Comparison of ENCODE assay signal across 8 cellular contexts in the genomic region with DNA sequence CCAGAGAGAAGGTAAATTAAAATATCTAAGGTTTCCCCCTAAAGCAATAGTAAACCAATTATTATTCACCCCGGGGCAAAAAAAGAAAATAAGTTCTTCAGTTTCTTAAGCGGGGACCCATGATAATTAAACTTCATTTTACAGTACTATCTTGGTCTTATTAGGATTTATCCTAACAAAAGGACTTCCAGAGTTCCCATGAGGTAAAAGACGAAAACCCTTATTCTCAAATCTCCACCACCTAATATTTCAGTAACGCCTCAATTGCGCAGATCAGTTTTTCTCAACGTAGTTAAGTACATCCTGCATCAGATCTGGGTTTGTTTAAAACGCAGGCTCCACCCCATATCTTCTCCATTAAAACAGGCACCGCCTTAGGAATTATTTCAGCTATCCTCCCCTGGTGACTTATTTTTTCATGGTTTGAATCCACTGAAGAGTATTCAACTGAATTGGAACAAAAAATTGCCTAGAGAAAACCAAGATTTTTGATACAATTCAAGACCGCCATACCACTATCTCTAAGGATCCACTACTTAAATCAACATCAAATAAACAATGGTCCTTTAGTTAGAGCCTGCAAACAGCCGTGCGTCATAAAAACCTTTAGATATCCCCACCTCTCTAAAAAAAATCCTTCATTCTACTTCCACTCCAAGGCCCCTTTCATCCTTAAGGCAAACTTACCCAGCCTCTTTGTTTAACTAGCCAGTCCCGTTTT. TPM values are rescaled to one million over a fixed set of nuclear protein-coding genes. Genes with fewer than 3 reads are reported as not detected.
DNase-seq lines count a peak whose midpoint lies in the region; ATAC-seq, FAIRE-seq and TF ChIP-seq lines count a peak whose summit lies in the region.

No MANE protein-coding gene starts in this region.

- TF ChIP-seq EP300 in HepG2 (IDR thresholded peaks at IDR 0.05; ENCODE audit: low read depth in 2 of 2, low read length in 2 of 2) (no peak), HepG2 (CRISPR knock-in tag; IDR thresholded peaks at IDR 0.05; ENCODE audit: borderline replicate concordance) (no peak)

- H3K27me3 Mint-ChIP-seq in astrocyte (ENCODE audit: low read depth, unreplicated experiment) (no peaks in the 10 kb centered on the region), type B pancreatic cell (no peaks in the 10 kb centered on the region)

- H3K4me1 Mint-ChIP-seq in astrocyte (ENCODE audit: low read depth, unreplicated experiment) (peaks cover 12% of the 10 kb centered on the region), type B pancreatic cell (ENCODE audit: unreplicated experiment) (peaks cover 36% of the 10 kb centered on the region)

- peak overlapping the region; percentile 39 for H2BK120ac ChIP-seq in IMR-90 (ENCODE audit: low read depth, low read length)

- 0% methylated on average over 6 of the region's 12 CpGs; no CpG with 5 or more reads in 1 of the 2 experiments for WGBS in IMR-90 (ENCODE audit: extremely low coverage in 2 of 2, insufficient read length in 1 of 2), 2 experiments
- WGBS in HepG2 (ENCODE audit: low lambda C conversion rate), result under 1% methylated on average over 12 of the region's 12 CpGs

- H4K8ac ChIP-seq in IMR-90 (ENCODE audit: low read depth in 2 of 2, low read length in 2 of 2), result peak overlapping the region in 1 of 2 experiments; percentile 66; a peak in 1 of 4 replicates

- H3K4me3 ChIP-seq in IMR-90 (ENCODE audit: insufficient read depth, low read depth, low read length) (peak overlapping the region; percentile 93), astrocyte (ENCODE audit: insufficient read depth, low read depth, low read length) (peak overlapping the region; percentile 98), HepG2 (replicated peaks in 1 of 3; ENCODE audit: insufficient read depth in 1 of 3, low read depth in 2 of 3, low read length in 3 of 3) (peak overlapping the region; percentile 93 to 96 (median 94))

- peak overlapping the region; percentile 91 for H3K14ac ChIP-seq in IMR-90 (replicated peaks; ENCODE audit: low read depth, low read length)

- CTCF ChIA-PET in IMR-90 (lab: Yijun Ruan, JAX), result interaction anchor here (3.4 kb wide), 1 partner anchor 42 kb away, joined by 8 read pairs; no protein-coding TSS in a partner anchor
- CTCF ChIA-PET in HepG2 (lab: Yijun Ruan, JAX; ENCODE audit: low intra/inter-chr PET ratio, low total read pairs), result interaction anchor here (2.0 kb wide), 1 partner anchor 16 kb away, joined by 4 read pairs; no protein-coding TSS in a partner anchor

- H3K36me3 ChIP-seq in IMR-90 (ENCODE audit: control insufficient read depth, insufficient read depth, low read length) (peaks cover 46% of the 10 kb centered on the region), astrocyte (ENCODE audit: insufficient read depth, low read length) (peaks cover 53% of the 10 kb centered on the region), HepG2 (replicated peaks in 1 of 2; ENCODE audit: control insufficient read depth in 1 of 2, insufficient read depth in 2 of 2, low read length in 2 of 2) (peaks cover 0 to 49% of the 10 kb centered on the region in 2 experiments; a peak in 4 of 5 replicates)

- peak overlapping the region; percentile 20; the same call in 1 of the 2 replicates for H4K5ac ChIP-seq in IMR-90 (ENCODE audit: low read depth, low read length)

- DNase-seq in CD1c-positive myeloid dendritic cell (ENCODE audit: extremely low spot score) (peak; percentile 48), IMR-90 (peak; percentile 43), astrocyte (ENCODE audit: low read depth) (no peak), HepG2 (ENCODE audit: low spot score) (no peak), type B pancreatic cell (ENCODE audit: extremely low spot score, unreplicated experiment) (no peak), NK-92 (lab: John Stamatoyannopoulos, UW; ENCODE audit: unreplicated experiment) (no peak), SHP77 treated with DMSO at 0.1 percent for 48 hours (lab: John Stamatoyannopoulos, UW) (no peak)

- TF ChIP-seq CTCF in IMR-90 (conservative IDR thresholded peaks at IDR 0.05; ENCODE audit: low read depth, low read length) (no peak), astrocyte (IDR thresholded peaks at IDR 0.05; ENCODE audit: insufficient read depth, low read depth, low read length) (no peak), HepG2 (CRISPR knock-in tag; IDR thresholded peaks at IDR 0.05) (no peak), type B pancreatic cell (conservative IDR thresholded peaks at IDR 0.05) (no peak)

- TF ChIP-seq RAD21 in IMR-90 (IDR thresholded peaks at IDR 0.05; ENCODE audit: low read length) (no peak; the same call in 1 of the 2 replicates), HepG2 (CRISPR knock-in tag; IDR thresholded peaks at IDR 0.05) (no peak)

- H3K23ac ChIP-seq in IMR-90 (ENCODE audit: low read depth, low read length), result peak overlapping the region; percentile 100

- H3K9ac ChIP-seq in IMR-90 (ENCODE audit: low read depth, low read length), result peak overlapping the region; percentile 88
- peak overlapping the region; percentile 98 for H3K9ac ChIP-seq in astrocyte (ENCODE audit: low read length)
- peak overlapping the region; percentile 94 for H3K9ac ChIP-seq in HepG2 (ENCODE audit: insufficient read depth, low read depth, low read length)

- peaks cover 67% of the 10 kb centered on the region for H4K20me1 ChIP-seq in IMR-90 (ENCODE audit: insufficient read depth, low read length)
- H4K20me1 ChIP-seq in astrocyte (ENCODE audit: insufficient read depth, low read length), result peaks cover 62% of the 10 kb centered on the region
- H4K20me1 ChIP-seq in HepG2 (ENCODE audit: insufficient read depth, low read length), result peaks cover 60% of the 10 kb centered on the region

- no peak for FAIRE-seq in astrocyte (lab: Jason Lieb, UNC)
- FAIRE-seq in HepG2 (lab: Jason Lieb, UNC), result peak; percentile 30

- peak overlapping the region; percentile 91 for H3K56ac ChIP-seq in IMR-90 (ENCODE audit: extremely low read depth, insufficient read depth, low read length)

- H2BK15ac ChIP-seq in IMR-90 (ENCODE audit: low read depth, low read length), result 0 out of 3 replicates have a peak overlapping the region, but pooled peaks have one; percentile 30

- POLR2A ChIA-PET in IMR-90 (lab: Charles Lee; ENCODE audit: unreplicated experiment), result interaction anchor here (0.6 to 1.7 kb wide), 5 partner anchors 13 to 254 kb away, joined by 3 to 4 read pairs (median 4); no protein-coding TSS in a partner anchor
- POLR2A ChIA-PET in HepG2 (lab: Yijun Ruan, JAX), result interaction anchor here (1.0 to 11.9 kb wide), 17 partner anchors 12 to 393 kb away, joined by 3 to 469 read pairs (median 6); a partner anchor contains a TSS

- BruUV-seq in IMR-90 (replicated peaks; lab: Mats Ljungman, UMichigan) (no TSS peak), HepG2 (replicated peaks; lab: Mats Ljungman, UMichigan) (no TSS peak)

- H2AK5ac ChIP-seq in IMR-90 (ENCODE audit: low read depth, low read length), result peak overlapping the region; percentile 60

- peak overlapping the region; percentile 99 for H3K27ac Mint-ChIP-seq in astrocyte (ENCODE audit: unreplicated experiment)
- peak overlapping the region; percentile 93 for H3K27ac Mint-ChIP-seq in type B pancreatic cell

- peak overlapping the region; percentile 59; the same call in 1 of the 2 replicates for H3K18ac ChIP-seq in IMR-90 (ENCODE audit: low read depth, low read length)

- H3K36me3 Mint-ChIP-seq in astrocyte (ENCODE audit: low read depth, unreplicated experiment) (peaks cover 47% of the 10 kb centered on the region), type B pancreatic cell (peaks cover 49% of the 10 kb centered on the region)

- H3K9me1 ChIP-seq in IMR-90 (ENCODE audit: insufficient read depth, low read length), result peaks cover 6% of the 10 kb centered on the region; the same call in 1 of the 2 replicates

- H2BK5ac ChIP-seq in IMR-90 (ENCODE audit: low read depth, low read length, poor library complexity, severe bottlenecking), result peak overlapping the region; percentile 97

- no peak overlapping the region for H2BK20ac ChIP-seq in IMR-90 (ENCODE audit: low read depth, low read length)

- peak overlapping the region; percentile 100 for H3K4me3 Mint-ChIP-seq in astrocyte (ENCODE audit: unreplicated experiment)
- peak overlapping the region; percentile 94 for H3K4me3 Mint-ChIP-seq in type B pancreatic cell

- TF ChIP-seq POLR2A in IMR-90 (IDR thresholded peaks at IDR 0.05; ENCODE audit: low read depth, low read length), result no peak
- TF ChIP-seq POLR2A in HepG2 (IDR thresholded peaks at IDR 0.05; ENCODE audit: insufficient read depth in 1 of 2, low read depth in 2 of 2, low read length in 2 of 2), result no peak

- peak overlapping the region; percentile 89 for H3K27ac ChIP-seq in IMR-90 (ENCODE audit: insufficient read depth, low read length)
- H3K27ac ChIP-seq in astrocyte (ENCODE audit: low read depth, low read length), result peak overlapping the region; percentile 98
- peak overlapping the region; percentile 92 for H3K27ac ChIP-seq in HepG2 (ENCODE audit: extremely low read length, insufficient read depth, low read length)

- in situ Hi-C loops in IMR-90 (cut with MboI; ENCODE audit: low sequenced_read_pairs) (loop anchor here (5.0 kb wide), 1 partner anchor 35 kb away; no protein-coding TSS in a partner anchor), HepG2 (cut with HindIII; ENCODE audit: extremely low pct_ligation_motif_present, low pct_unique_long_range_greater_than_20kb) (no loop called here)

- no peaks in the 10 kb centered on the region for H3K27me3 ChIP-seq in IMR-90 (ENCODE audit: control insufficient read depth, insufficient read depth, low read length)
- H3K27me3 ChIP-seq in astrocyte (ENCODE audit: insufficient read depth, low read length), result no peaks in the 10 kb centered on the region
- no peaks in the 10 kb centered on the region; a peak in 1 of 5 replicates for H3K27me3 ChIP-seq in HepG2 (ENCODE audit: control insufficient read depth in 1 of 2, insufficient read depth in 2 of 2, low read length in 2 of 2)

- no peak overlapping the region for H4K91ac ChIP-seq in IMR-90 (ENCODE audit: insufficient read depth, low read depth, low read length)

- peaks cover 12% of the 10 kb centered on the region for H3K4me1 ChIP-seq in IMR-90 (ENCODE audit: control insufficient read depth, insufficient read depth, low read length)
- peaks cover 33% of the 10 kb centered on the region for H3K4me1 ChIP-seq in astrocyte (ENCODE audit: insufficient read depth, low read length)
- H3K4me1 ChIP-seq in HepG2 (ENCODE audit: insufficient read depth, low read length), result peaks cover 50% of the 10 kb centered on the region

- ATAC-seq in IMR-90 (ENCODE audit: low read depth), result no peak
- ATAC-seq in HepG2, result no peak
- no peak for ATAC-seq in GM18868 (IDR thresholded peaks at IDR 0.05; ENCODE audit: unreplicated experiment)

- dilution Hi-C loops in IMR-90 (cut with HindIII; ENCODE audit: low sequenced_read_pairs, unreplicated experiment), result no loop called here

- H3K79me1 ChIP-seq in IMR-90 (ENCODE audit: low read depth in 1 of 2, low read length in 2 of 2), result peaks cover 11 to 27% of the 10 kb centered on the region in 2 experiments

- H3K79me2 ChIP-seq in astrocyte (ENCODE audit: insufficient read depth, low read length), result peaks cover 77% of the 10 kb centered on the region
- peaks cover 71% of the 10 kb centered on the region for H3K79me2 ChIP-seq in HepG2 (ENCODE audit: insufficient read depth, low read length)

- H3K4ac ChIP-seq in IMR-90 (ENCODE audit: low read depth, low read length), result peak overlapping the region; percentile 58

- intact Hi-C loops in IMR-90 (cut with micrococcal nuclease) (loop anchor here (1.0 to 2.0 kb wide), 4 partner anchors 16 to 235 kb away; no protein-coding TSS in a partner anchor), HepG2 (cut with micrococcal nuclease; ENCODE audit: unreplicated experiment) (loop anchor here (1.0 to 5.0 kb wide), 4 partner anchors 9 to 43 kb away; no protein-coding TSS in a partner anchor)

- H2AFZ ChIP-seq in IMR-90 (replicated peaks; ENCODE audit: low read length, poor library complexity), result no peak overlapping the region
- no peak overlapping the region for H2AFZ ChIP-seq in astrocyte (ENCODE audit: low read depth, low read length)
- no peak overlapping the region for H2AFZ ChIP-seq in HepG2 (ENCODE audit: low read length)

- H3K4me2 ChIP-seq in IMR-90 (ENCODE audit: low read depth, low read length), result peak overlapping the region; percentile 99
- H3K4me2 ChIP-seq in astrocyte (ENCODE audit: low read length), result peak overlapping the region; percentile 96
- peak overlapping the region; percentile 81 for H3K4me2 ChIP-seq in HepG2 (ENCODE audit: low read depth, low read length)

- peak overlapping the region; percentile 99 for H2AK9ac ChIP-seq in IMR-90 (replicated peaks; ENCODE audit: low read depth, low read length, poor library complexity)

- H3K9me3 Mint-ChIP-seq in astrocyte (ENCODE audit: unreplicated experiment) (no peaks in the 10 kb centered on the region), type B pancreatic cell (no peaks in the 10 kb centered on the region)

- no peaks in the 10 kb centered on the region for H3K9me3 ChIP-seq in IMR-90 (ENCODE audit: control insufficient read depth, insufficient read depth, low read length)
- no peaks in the 10 kb centered on the region for H3K9me3 ChIP-seq in astrocyte (ENCODE audit: insufficient read depth, low read depth, low read length)
- no peaks in the 10 kb centered on the region for H3K9me3 ChIP-seq in HepG2 (ENCODE audit: low read length)

RNA-seq across cellular contexts. Expression of a gene that starts 1.7 kb away (rescaled TPM):
- total RNA-seq in IMR-90 (2012; rRNA removed) (142 and 212 TPM in 2 replicates), astrocyte (196 and 210 TPM in 2 replicates), HepG2 (2016; rRNA removed; fragmentation: Illumina TruSeq; extraction: Trizol) (113 and 125 TPM in 2 replicates), type B pancreatic cell (ENCODE audit: low replicate concordance) (187 and 280 TPM in 2 replicates)
- polyA plus RNA-seq in IMR-90 (2012; rRNA removed) (79.5 and 88.4 TPM in 2 replicates), HepG2 (2011; rRNA removed) (69.5 and 70.6 TPM in 2 replicates)
- polyA plus RNA-seq in IMR-90 (2012; cell fraction: cytosol; rRNA removed), result 32.7 and 42.7 TPM in 2 replicates
- polyA plus RNA-seq in IMR-90 (2012; cell fraction: nucleus; rRNA removed; ENCODE audit: low replicate concordance), result 327 and 737 TPM in 2 replicates
- 16.3 and 19.0 TPM in 2 replicates for total RNA-seq in HepG2 (2016; cell fraction: cytosol; rRNA removed; fragmentation: Illumina TruSeq; extraction: Trizol; ENCODE audit: low read depth)
- total RNA-seq in HepG2 (2016; cell fraction: insoluble cytoplasmic fraction; rRNA removed; fragmentation: Illumina TruSeq; extraction: Trizol), result 108 and 127 TPM in 2 replicates
- total RNA-seq in HepG2 (2016; cell fraction: membrane; rRNA removed; fragmentation: Illumina TruSeq; extraction: Trizol), result 41.9 and 48.9 TPM in 2 replicates
- total RNA-seq in HepG2 (2016; cell fraction: nucleus; rRNA removed; fragmentation: Illumina TruSeq; extraction: Trizol), result 150 and 151 TPM in 2 replicates
- 40.6 and 51.3 TPM in 2 replicates for polyA plus RNA-seq in HepG2 (2011; cell fraction: cytosol; rRNA removed)
- 127 and 138 TPM in 2 replicates for polyA plus RNA-seq in HepG2 (2011; cell fraction: nucleus; rRNA removed)
- 59.5 and 80.1 TPM in 2 replicates for polyA plus RNA-seq in HepG2 (2012)
- polyA plus RNA-seq in HepG2 (2016; cell fraction: cytosol; fragmentation: Illumina TruSeq; extraction: Trizol; ENCODE audit: low read depth), result 5.6 and 6.4 TPM in 2 replicates
- 99.4 and 100.0 TPM in 2 replicates for polyA plus RNA-seq in HepG2 (2016; cell fraction: insoluble cytoplasmic fraction; fragmentation: Illumina TruSeq; extraction: Trizol; ENCODE audit: low read depth)
- 21.9 and 23.4 TPM in 2 replicates for polyA plus RNA-seq in HepG2 (2016; cell fraction: membrane; fragmentation: Illumina TruSeq; extraction: Trizol; ENCODE audit: low read depth)
- polyA plus RNA-seq in HepG2 (2016; cell fraction: nucleus; fragmentation: Illumina TruSeq; extraction: Trizol; ENCODE audit: insufficient read depth, low read depth), result 207 and 216 TPM in 2 replicates
- polyA minus RNA-seq in HepG2 (2011; rRNA and poly(A)+ RNA removed; ENCODE audit: low replicate concordance), result 65.4 and 90.8 TPM in 2 replicates
- polyA minus RNA-seq in HepG2 (2011; cell fraction: cytosol; rRNA and poly(A)+ RNA removed), result 72.9 and 73.2 TPM in 2 replicates
- polyA minus RNA-seq in HepG2 (2011; cell fraction: nucleus; rRNA and poly(A)+ RNA removed), result 152 and 196 TPM in 2 replicates

RNA-seq across cellular contexts. Expression of a gene that starts 28.5 kb away (rescaled TPM):
- total RNA-seq in IMR-90 (2012; rRNA removed), result 0.54 and 0.56 TPM in 2 replicates
- 11.3 and 12.2 TPM in 2 replicates for polyA plus RNA-seq in IMR-90 (2012; rRNA removed)
- polyA plus RNA-seq in IMR-90 (2012; cell fraction: cytosol; rRNA removed), result 7.9 and 11.9 TPM in 2 replicates
- polyA plus RNA-seq in IMR-90 (2012; cell fraction: nucleus; rRNA removed; ENCODE audit: low replicate concordance), result 44.4 and 63.5 TPM in 2 replicates
- total RNA-seq in astrocyte, result 5.3 and 6.7 TPM in 2 replicates
- 1.9 and 3.9 TPM in 2 replicates for total RNA-seq in HepG2 (2016; rRNA removed; fragmentation: Illumina TruSeq; extraction: Trizol)
- total RNA-seq in HepG2 (2016; cell fraction: cytosol; rRNA removed; fragmentation: Illumina TruSeq; extraction: Trizol; ENCODE audit: low read depth), result 1.3 and 1.4 TPM in 2 replicates
- total RNA-seq in HepG2 (2016; cell fraction: insoluble cytoplasmic fraction; rRNA removed; fragmentation: Illumina TruSeq; extraction: Trizol), result 1.4 and 3.5 TPM in 2 replicates
- 2.8 TPM in 2 replicates for total RNA-seq in HepG2 (2016; cell fraction: membrane; rRNA removed; fragmentation: Illumina TruSeq; extraction: Trizol)
- 5.1 and 8.0 TPM in 2 replicates for total RNA-seq in HepG2 (2016; cell fraction: nucleus; rRNA removed; fragmentation: Illumina TruSeq; extraction: Trizol)
- polyA plus RNA-seq in HepG2 (2011; rRNA removed), result 15.1 and 16.4 TPM in 2 replicates
- polyA plus RNA-seq in HepG2 (2011; cell fraction: cytosol; rRNA removed), result 7.9 and 8.3 TPM in 2 replicates
- polyA plus RNA-seq in HepG2 (2011; cell fraction: nucleus; rRNA removed), result 81.6 and 99.7 TPM in 2 replicates
- 6.4 and 10.9 TPM in 2 replicates for polyA plus RNA-seq in HepG2 (2012)
- polyA plus RNA-seq in HepG2 (2016; cell fraction: cytosol; fragmentation: Illumina TruSeq; extraction: Trizol; ENCODE audit: low read depth), result 0.93 and 1.3 TPM in 2 replicates
- 4.0 and 4.2 TPM in 2 replicates for polyA plus RNA-seq in HepG2 (2016; cell fraction: insoluble cytoplasmic fraction; fragmentation: Illumina TruSeq; extraction: Trizol; ENCODE audit: low read depth)
- polyA plus RNA-seq in HepG2 (2016; cell fraction: membrane; fragmentation: Illumina TruSeq; extraction: Trizol; ENCODE audit: low read depth), result 3.3 and 3.7 TPM in 2 replicates
- polyA plus RNA-seq in HepG2 (2016; cell fraction: nucleus; fragmentation: Illumina TruSeq; extraction: Trizol; ENCODE audit: insufficient read depth, low read depth), result 32.6 and 38.0 TPM in 2 replicates
- polyA minus RNA-seq in HepG2 (2011; rRNA and poly(A)+ RNA removed; ENCODE audit: low replicate concordance), result 5.9 and 8.8 TPM in 2 replicates
- 5.3 and 6.0 TPM in 2 replicates for polyA minus RNA-seq in HepG2 (2011; cell fraction: cytosol; rRNA and poly(A)+ RNA removed)
- 9.4 TPM in 2 replicates for polyA minus RNA-seq in HepG2 (2011; cell fraction: nucleus; rRNA and poly(A)+ RNA removed)
- 12.5 and 24.6 TPM in 2 replicates for total RNA-seq in type B pancreatic cell (ENCODE audit: low replicate concordance)

RNA-seq across cellular contexts. Expression of a gene that starts 51.7 kb away (rescaled TPM):
- total RNA-seq in IMR-90 (2012; rRNA removed) (53.2 and 62.8 TPM in 2 replicates), astrocyte (83.9 and 99.6 TPM in 2 replicates), HepG2 (2016; rRNA removed; fragmentation: Illumina TruSeq; extraction: Trizol) (111 and 137 TPM in 2 replicates), type B pancreatic cell (ENCODE audit: low replicate concordance) (153 and 185 TPM in 2 replicates)
- polyA plus RNA-seq in IMR-90 (2012; rRNA removed) (89.4 and 96.5 TPM in 2 replicates), HepG2 (2011; rRNA removed) (54.5 and 55.1 TPM in 2 replicates)
- polyA plus RNA-seq in IMR-90 (2012; cell fraction: cytosol; rRNA removed), result 15.3 and 27.8 TPM in 2 replicates
- 6.4 and 30.3 TPM in 2 replicates for polyA plus RNA-seq in IMR-90 (2012; cell fraction: nucleus; rRNA removed; ENCODE audit: low replicate concordance)
- 32.7 and 33.3 TPM in 2 replicates for total RNA-seq in HepG2 (2016; cell fraction: cytosol; rRNA removed; fragmentation: Illumina TruSeq; extraction: Trizol; ENCODE audit: low read depth)
- 104 and 136 TPM in 2 replicates for total RNA-seq in HepG2 (2016; cell fraction: insoluble cytoplasmic fraction; rRNA removed; fragmentation: Illumina TruSeq; extraction: Trizol)
- 71.0 and 79.7 TPM in 2 replicates for total RNA-seq in HepG2 (2016; cell fraction: membrane; rRNA removed; fragmentation: Illumina TruSeq; extraction: Trizol)
- total RNA-seq in HepG2 (2016; cell fraction: nucleus; rRNA removed; fragmentation: Illumina TruSeq; extraction: Trizol), result 59.2 and 64.7 TPM in 2 replicates
- polyA plus RNA-seq in HepG2 (2011; cell fraction: cytosol; rRNA removed), result 35.3 and 39.9 TPM in 2 replicates
- 18.3 and 19.1 TPM in 2 replicates for polyA plus RNA-seq in HepG2 (2011; cell fraction: nucleus; rRNA removed)
- polyA plus RNA-seq in HepG2 (2012), result 68.7 and 69.6 TPM in 2 replicates
- 46.8 and 50.7 TPM in 2 replicates for polyA plus RNA-seq in HepG2 (2016; cell fraction: cytosol; fragmentation: Illumina TruSeq; extraction: Trizol; ENCODE audit: low read depth)
- polyA plus RNA-seq in HepG2 (2016; cell fraction: insoluble cytoplasmic fraction; fragmentation: Illumina TruSeq; extraction: Trizol; ENCODE audit: low read depth), result 203 and 211 TPM in 2 replicates
- 87.0 and 96.1 TPM in 2 replicates for polyA plus RNA-seq in HepG2 (2016; cell fraction: membrane; fragmentation: Illumina TruSeq; extraction: Trizol; ENCODE audit: low read depth)
- 97.2 and 103 TPM in 2 replicates for polyA plus RNA-seq in HepG2 (2016; cell fraction: nucleus; fragmentation: Illumina TruSeq; extraction: Trizol; ENCODE audit: insufficient read depth, low read depth)
- polyA minus RNA-seq in HepG2 (2011; rRNA and poly(A)+ RNA removed; ENCODE audit: low replicate concordance), result 25.8 and 53.2 TPM in 2 replicates
- polyA minus RNA-seq in HepG2 (2011; cell fraction: cytosol; rRNA and poly(A)+ RNA removed), result 16.0 and 18.2 TPM in 2 replicates
- polyA minus RNA-seq in HepG2 (2011; cell fraction: nucleus; rRNA and poly(A)+ RNA removed), result 34.9 and 47.6 TPM in 2 replicates

Comparison
In these comparisons a context has a peak if more than half of its experiments do, and no peak if none do; other contexts are left out.
1. DNase-seq: peak in CD1c-positive myeloid dendritic cell (single experiment) and IMR-90 (single experiment); none in astrocyte (single experiment), HepG2 (single experiment), type B pancreatic cell (single experiment), NK-92 (single experiment) and SHP77 treated with DMSO at 0.1 percent for 48 hours (single experiment).
2. Peak in every context shown above with its lines, with median percentiles within 50 percentile points of each other: H3K27ac ChIP-seq, H3K4me2 ChIP-seq, H3K4me3 ChIP-seq and H3K9ac ChIP-seq.